ENCODE assay signal across 9 cellular contexts in the genomic region with DNA sequence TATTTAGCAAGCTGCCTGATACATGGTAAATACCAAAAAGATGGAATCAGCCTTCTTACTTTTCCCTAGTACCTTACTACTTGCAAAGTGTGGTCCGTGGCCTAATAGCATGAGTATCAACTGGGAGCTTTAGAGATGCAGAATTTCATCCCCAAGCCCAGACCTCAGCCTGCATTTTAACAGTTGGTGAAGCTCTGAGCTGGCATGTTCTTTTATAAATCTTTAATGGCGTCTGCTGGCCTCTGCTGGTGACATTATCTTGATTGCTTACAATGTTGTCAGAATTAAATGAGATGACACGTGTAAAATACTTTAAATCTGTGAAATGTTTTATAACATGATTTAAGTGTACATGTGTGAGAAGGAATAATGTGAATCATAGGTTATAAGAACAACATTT.
A peak's percentile ranks its signal among the peaks of the same experiment; 100 is the strongest.
DNase-seq lines count a peak whose midpoint lies in the region; ATAC-seq and TF ChIP-seq lines count a peak whose summit lies in the region.
"Had no signal": no experiment of that assay in that cellular context is flagged by ENCODE, and none has a peak within 500 bp of the region (broad histone marks: within the 10 kb centered on the region; RNA-seq: fewer than 3 reads in every experiment).

No MANE protein-coding gene starts in this region.

- no peaks in the 10 kb centered on the region for H4K20me1 ChIP-seq in SK-N-SH (ENCODE audit: insufficient read depth)

- H3K9ac ChIP-seq in SK-N-SH: no peak overlapping the region

- TF ChIP-seq EP300 in SK-N-SH (IDR thresholded peaks at IDR 0.05; ENCODE audit: borderline replicate concordance in 1 of 2, low read depth in 1 of 2, low read length in 1 of 2): no peak

- no peaks in the 10 kb centered on the region for H3K36me3 ChIP-seq in SK-N-SH (replicated peaks in 1 of 2; ENCODE audit: control insufficient read depth in 1 of 2, insufficient read depth in 2 of 2, low read length in 1 of 2)

- TF ChIP-seq CTCF in SK-N-SH (IDR thresholded peaks at IDR 0.05) (peak; percentile 43), progenitor cell of endocrine pancreas (IDR thresholded peaks at IDR 0.05; ENCODE audit: unreplicated experiment) (no peak)

- H3K79me2 ChIP-seq in SK-N-SH (ENCODE audit: insufficient read depth): no peaks in the 10 kb centered on the region

- H3K9me2 ChIP-seq in SK-N-SH: no peaks in the 10 kb centered on the region

- WGBS in SK-N-SH (ENCODE audit: low lambda C conversion rate): 86% methylated on average over 3 of the region's 3 CpGs

- peaks cover 0 to 21% of the 10 kb centered on the region in 2 experiments; a peak in 2 of 4 replicates for H3K4me1 ChIP-seq in SK-N-SH (ENCODE audit: control insufficient read depth in 1 of 2, insufficient read depth in 2 of 2, low read depth in 1 of 2, low read length in 1 of 2)

- peaks cover 4% of the 10 kb centered on the region for H3F3A ChIP-seq in SK-N-SH (replicated peaks; ENCODE audit: insufficient read depth)

- CTCF ChIA-PET in SK-N-SH (lab: Yijun Ruan, JAX): interaction anchor here (0.7 to 2.2 kb wide), 17 partner anchors 13 to 441 kb away, joined by 3 to 23 read pairs (median 3); no protein-coding TSS in a partner anchor

- peaks cover 27% of the 10 kb centered on the region for H3K4me1 Mint-ChIP-seq in progenitor cell of endocrine pancreas (ENCODE audit: low read depth)

- no peak overlapping the region for H3K4me3 ChIP-seq in SK-N-SH (ENCODE audit: low read depth in 2 of 2, low read length in 1 of 2)

- H3K9me3 Mint-ChIP-seq in progenitor cell of endocrine pancreas (ENCODE audit: low read depth): no peaks in the 10 kb centered on the region
- H3K9me3 Mint-ChIP-seq: T-helper 1 cell treated with Interleukin-12 subunit alpha and Interleukin-12 subunit beta and Interleukin-4 antibody, amounts not matched to agents 30 μg/mL and 1 μg/mL, for 36 hours had no signal

- H3K9me3 ChIP-seq in SK-N-SH: no peaks in the 10 kb centered on the region

- DNase-seq in stimulated activated CD4-positive, alpha-beta T cell treated with anti-CD3 and anti-CD28 coated beads, Interleukin-4, amount 100 ng/mL, for 1 hour: peak; percentile 3
- DNase-seq in stimulated activated CD4-positive, alpha-beta T cell treated with anti-CD3 and anti-CD28 coated beads, Interleukin-12 subunit alpha, Interleukin-12 subunit beta, amount 100 ng/mL, for 4 hours: no peak
- no peak for DNase-seq in SK-N-SH
- no peak for DNase-seq in left cardiac atrium
- no peak for DNase-seq in progenitor cell of endocrine pancreas (ENCODE audit: low spot score, unreplicated experiment)
- no peak for DNase-seq in kidney glomerular epithelial cell (lab: John Stamatoyannopoulos, UW)

- intact Hi-C loops in left cardiac atrium (cut with DNase I): loop anchor here in 1 of 2 donors (5.0 kb wide), 1 partner anchor 340 kb away; no protein-coding TSS in a partner anchor

- no peak overlapping the region for H3K4me3 Mint-ChIP-seq in progenitor cell of endocrine pancreas (ENCODE audit: low read depth)
- H3K4me3 Mint-ChIP-seq: T-helper 1 cell treated with Interleukin-12 subunit alpha and Interleukin-12 subunit beta and Interleukin-4 antibody, amounts not matched to agents 30 μg/mL and 1 μg/mL, for 36 hours had no signal

- no peaks in the 10 kb centered on the region for H3K27me3 Mint-ChIP-seq in progenitor cell of endocrine pancreas

- no peak overlapping the region for H2AFZ ChIP-seq in SK-N-SH (ENCODE audit: low read depth)

- no peaks in the 10 kb centered on the region for H3K36me3 Mint-ChIP-seq in progenitor cell of endocrine pancreas (ENCODE audit: insufficient read depth)

- TF ChIP-seq RAD21 in SK-N-SH (IDR thresholded peaks at IDR 0.05; ENCODE audit: low read length): peak; percentile 67

- H3K27ac ChIP-seq in SK-N-SH (ENCODE audit: low read depth in 2 of 2, low read length in 1 of 2): no peak overlapping the region

- ATAC-seq in left cardiac atrium: peak; percentile 23 to 59
- ATAC-seq in GM18861 (IDR thresholded peaks at IDR 0.05; ENCODE audit: unreplicated experiment): no peak
- ATAC-seq in HG02759 (IDR thresholded peaks at IDR 0.05; ENCODE audit: unreplicated experiment): no peak

- POLR2A ChIA-PET in SK-N-SH (lab: Yijun Ruan, JAX): no interaction called here

- H3K27ac Mint-ChIP-seq in progenitor cell of endocrine pancreas: no peak overlapping the region
- H3K27ac Mint-ChIP-seq: T-helper 1 cell treated with Interleukin-12 subunit alpha and Interleukin-12 subunit beta and Interleukin-4 antibody, amounts not matched to agents 30 μg/mL and 1 μg/mL, for 36 hours had no signal

- H3K27me3 ChIP-seq in SK-N-SH (ENCODE audit: insufficient read depth): no peaks in the 10 kb centered on the region

- no peak overlapping the region for H3K4me2 ChIP-seq in SK-N-SH

TF ChIP-seq in SK-N-SH, 30 proteins besides CTCF, POLR2A, EP300 and RAD21:
- TF ChIP-seq SMC3 (IDR thresholded peaks at IDR 0.05; ENCODE audit: low read depth, low read length) (peak; percentile 56), CHD2 (IDR thresholded peaks at IDR 0.05; ENCODE audit: low read length, partially characterized antibody) (no peak)

Comparison
In these comparisons a context has a peak if more than half of its experiments do, and no peak if none do; other contexts are left out.
1. ATAC-seq: peak in left cardiac atrium (2 of 2); none in GM18861 (single experiment) and HG02759 (single experiment).